ENCODE assay signal across 14 cellular contexts in genomic region chr16:54986404-54986803, GRCh38. TPM values are rescaled to one million over a fixed set of nuclear protein-coding genes. Genes with fewer than 3 reads are reported as not detected.
DNase-seq lines count a peak whose midpoint lies in the region; ATAC-seq and TF ChIP-seq lines count a peak whose summit lies in the region.
"Had no signal": no experiment of that assay in that cellular context is flagged by ENCODE, and none has a peak within 500 bp of the region (broad histone marks: within the 10 kb centered on the region; RNA-seq: fewer than 3 reads in every experiment).

No MANE protein-coding gene starts in this region.

- H3K36me3 Mint-ChIP-seq in neural crest cell (ENCODE audit: low read depth): no peaks in the 10 kb centered on the region

- H3K4me3 Mint-ChIP-seq in neural crest cell: peak overlapping the region; percentile 60

- H3K27me3 Mint-ChIP-seq in neural crest cell (ENCODE audit: low read depth): peaks cover 3% of the 10 kb centered on the region

- TF ChIP-seq CTCF in neural crest cell (conservative IDR thresholded peaks at IDR 0.05): no peak

- peaks cover 65% of the 10 kb centered on the region for H3K4me1 Mint-ChIP-seq in neural crest cell

- no peak for ATAC-seq in HG03571 (IDR thresholded peaks at IDR 0.05; ENCODE audit: unreplicated experiment)
- ATAC-seq: PC-3 had no signal

- DNase-seq in SK-MEL-5 (ENCODE audit: low read depth, low spot score) (peak; percentile 70), foreskin melanocyte (peak; percentile 84), neural crest cell (ENCODE audit: low read depth, low spot score) (no peak), NCI-H1930 (lab: John Stamatoyannopoulos, UW) (no peak)
- no peak for DNase-seq in activated CD4-positive, alpha-beta T cell treated with anti-CD3 and anti-CD28 coated beads, Interleukin-2, amount 50 U/mL, for 48 hours
- no peak for DNase-seq in activated CD4-positive, CD25-positive, alpha-beta regulatory T cell (lab: John Stamatoyannopoulos, UW)
- DNase-seq: ACHN, AML-193, Caco-2, MV-4-11, NCI-H187 treated with DMSO at 0.1 percent for 48 hours, NCI-H446 treated with DMSO at 0.1 percent for 48 hours, PC-3 had no signal

- peak overlapping the region; percentile 62 for H3K27ac Mint-ChIP-seq in neural crest cell (ENCODE audit: unreplicated experiment)

- H3K9me3 Mint-ChIP-seq in neural crest cell: no peaks in the 10 kb centered on the region

- in situ Hi-C loops in SK-MEL-5 (cut with HindIII; ENCODE audit: low pct_unique_long_range_greater_than_20kb, low sequenced_read_pairs): no loop called here

RNA-seq across cellular contexts. Expression of gene IRX5, which starts 55.7 kb away (rescaled TPM):
- 1.6 and 3.1 TPM in 2 replicates for total RNA-seq in SK-MEL-5 (2014; rRNA removed; shearing (Covaris generic))
- 3.5 and 5.7 TPM in 2 replicates for polyA plus RNA-seq in SK-MEL-5 (2015; cell fraction: cytosol; rRNA removed)
- polyA plus RNA-seq in SK-MEL-5 (2015; cell fraction: nucleus; rRNA removed): 4.5 and 7.0 TPM in 2 replicates
- 12.7 and 14.9 TPM in 2 replicates for total RNA-seq in neural crest cell

Comparison
In these comparisons a context has a peak if more than half of its experiments do, and no peak if none do; other contexts are left out.
1. DNase-seq: peak in SK-MEL-5 (single experiment) and foreskin melanocyte (single experiment); none in neural crest cell (single experiment), NCI-H1930 (0 of 2), activated CD4-positive, alpha-beta T cell treated with anti-CD3 and anti-CD28 coated beads, Interleukin-2, amount 50 U/mL, for 48 hours (0 of 2) and activated CD4-positive, CD25-positive, alpha-beta regulatory T cell (0 of 4).